Comparison of ENCODE assay signal across 13 cellular contexts in the genomic region with DNA sequence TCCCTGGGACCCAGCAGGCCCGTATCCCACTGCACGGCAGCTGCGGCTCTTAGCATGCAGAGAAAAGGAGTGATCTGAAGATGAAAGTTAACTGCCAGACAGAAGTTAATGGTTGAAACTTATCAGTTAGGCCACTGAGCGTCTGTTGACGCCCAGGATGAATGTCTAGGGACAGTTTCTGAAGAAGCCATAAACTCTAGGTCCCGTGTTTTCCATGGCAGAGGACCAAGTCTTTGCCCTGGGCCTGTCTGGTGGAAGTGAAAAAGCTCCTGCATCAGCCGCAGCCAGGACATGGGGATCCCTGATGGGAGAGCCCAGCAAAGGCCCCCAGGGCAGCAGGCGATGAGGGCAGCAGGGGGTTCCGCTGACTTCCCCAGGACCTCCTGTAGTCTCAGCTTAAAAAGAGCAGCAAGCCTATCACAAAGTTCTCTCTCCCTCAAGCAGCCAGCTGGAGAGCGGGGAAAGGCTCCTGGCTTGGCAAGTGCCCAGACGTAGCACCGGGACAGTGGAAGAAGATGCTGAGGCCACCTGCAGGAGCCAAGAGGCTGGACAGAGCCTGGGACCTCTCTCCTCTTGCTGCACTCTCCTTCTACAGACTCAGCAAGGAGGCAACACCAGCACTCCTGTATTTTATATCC.
DNase-seq lines count a peak whose midpoint lies in the region; ATAC-seq and TF ChIP-seq lines count a peak whose summit lies in the region.
"Had no signal": no experiment of that assay in that cellular context is flagged by ENCODE, and none has a peak within 500 bp of the region (broad histone marks: within the 10 kb centered on the region; RNA-seq: fewer than 3 reads in every experiment).

No MANE protein-coding gene starts in this region.

- no peak for ATAC-seq in activated CD8-positive, alpha-beta T cell treated with anti-CD3 and anti-CD28 coated beads for 36 hours

- intact Hi-C loops in activated CD8-positive, alpha-beta T cell treated with anti-CD3 and anti-CD28 coated beads for 36 hours (cut with micrococcal nuclease), result no loop called here
- intact Hi-C loops in MCF 10A (cut with micrococcal nuclease), result no loop called here

- DNase-seq in Caki2 (ENCODE audit: low read depth) (peak; percentile 32), RPMI7951 (ENCODE audit: low read depth) (peak; percentile 68), fibroblast of villous mesenchyme (ENCODE audit: low read depth) (peak; percentile 58), DMS153 (lab: John Stamatoyannopoulos, UW) (no peak), MCF 10A (ENCODE audit: unreplicated experiment) (no peak)
- no peak for DNase-seq in activated CD8-positive, alpha-beta T cell treated with anti-CD3 and anti-CD28 coated beads for 36 hours
- no peak for DNase-seq in stimulated activated CD4-positive, alpha-beta T cell treated with anti-CD3 and anti-CD28 coated beads, Interleukin-12 subunit alpha, Interleukin-12 subunit beta, amount 100 ng/mL, for 4 hours
- DNase-seq: activated CD4-positive, alpha-beta T cell treated with anti-CD3 and anti-CD28 coated beads for 1 hour; BE2C; stimulated activated CD4-positive, alpha-beta T cell treated with anti-CD3 and anti-CD28 coated beads, Interleukin-2, amount 100 ng/mL, for 24 hours; T-helper 1 cell had no signal

- H3K4me3 Mint-ChIP-seq in activated CD8-positive, alpha-beta T cell treated with anti-CD3 and anti-CD28 coated beads for 36 hours, result no peak overlapping the region
- H3K4me3 Mint-ChIP-seq in MCF 10A (ENCODE audit: unreplicated experiment), result no peak overlapping the region

- POLR2A ChIA-PET in activated CD8-positive, alpha-beta T cell treated with anti-CD3 and anti-CD28 coated beads for 36 hours (lab: Charles Lee), result no interaction called here
- POLR2A ChIA-PET in MCF 10A (lab: Yijun Ruan, JAX), result interaction anchor here (1.1 kb wide), 1 partner anchor 16 kb away, joined by 4 read pairs; no protein-coding TSS in a partner anchor

- no peaks in the 10 kb centered on the region for H3K9me3 Mint-ChIP-seq in activated CD8-positive, alpha-beta T cell treated with anti-CD3 and anti-CD28 coated beads for 36 hours
- H3K9me3 Mint-ChIP-seq in MCF 10A (ENCODE audit: unreplicated experiment), result no peaks in the 10 kb centered on the region

- H3K4me3 ChIP-seq in fibroblast of villous mesenchyme (ENCODE audit: low read depth, low read length), result peak overlapping the region; percentile 4
- no peak overlapping the region for H3K4me3 ChIP-seq in skin epidermis

- CTCF ChIA-PET in activated CD8-positive, alpha-beta T cell treated with anti-CD3 and anti-CD28 coated beads for 36 hours (lab: Charles Lee), result no interaction called here
- CTCF ChIA-PET in MCF 10A (lab: Yijun Ruan, JAX), result interaction anchor here (1.0 kb wide), 1 partner anchor 15 kb away, joined by 3 read pairs; no protein-coding TSS in a partner anchor

- in situ Hi-C loops in Caki2 (cut with HindIII; ENCODE audit: low pct_unique_long_range_greater_than_20kb, low sequenced_read_pairs), result no loop called here

- H3K4me1 Mint-ChIP-seq in activated CD8-positive, alpha-beta T cell treated with anti-CD3 and anti-CD28 coated beads for 36 hours (ENCODE audit: low read depth), result no peaks in the 10 kb centered on the region
- peaks cover 13% of the 10 kb centered on the region for H3K4me1 Mint-ChIP-seq in MCF 10A (ENCODE audit: insufficient read depth, unreplicated experiment)

- peak overlapping the region in 11 of 21 experiments; percentile 1 to 54 (median 41) for H3K27ac ChIP-seq in skin epidermis

- H3K36me3 Mint-ChIP-seq in activated CD8-positive, alpha-beta T cell treated with anti-CD3 and anti-CD28 coated beads for 36 hours (ENCODE audit: low read depth), result no peaks in the 10 kb centered on the region
- H3K36me3 Mint-ChIP-seq in MCF 10A (ENCODE audit: insufficient read depth, unreplicated experiment), result peaks cover 15% of the 10 kb centered on the region

- TF ChIP-seq CTCF in fibroblast of villous mesenchyme (IDR thresholded peaks at IDR 0.05; ENCODE audit: insufficient read depth, low read depth, low read length) (peak; percentile 11), MCF 10A (IDR thresholded peaks at IDR 0.05; ENCODE audit: unreplicated experiment) (no peak)
- TF ChIP-seq CTCF in activated CD8-positive, alpha-beta T cell treated with anti-CD3 and anti-CD28 coated beads for 36 hours (IDR thresholded peaks at IDR 0.05), result no peak

- H3K27ac Mint-ChIP-seq in activated CD8-positive, alpha-beta T cell treated with anti-CD3 and anti-CD28 coated beads for 36 hours, result no peak overlapping the region
- no peak overlapping the region for H3K27ac Mint-ChIP-seq in MCF 10A (ENCODE audit: low read depth, unreplicated experiment)

- BruUV-seq in MCF 10A (replicated peaks; lab: Mats Ljungman, UMichigan), result no TSS peak

- no peaks in the 10 kb centered on the region for H3K27me3 Mint-ChIP-seq in activated CD8-positive, alpha-beta T cell treated with anti-CD3 and anti-CD28 coated beads for 36 hours
- H3K27me3 Mint-ChIP-seq in MCF 10A (ENCODE audit: insufficient read depth, unreplicated experiment), result no peaks in the 10 kb centered on the region
- H3K27me3 Mint-ChIP-seq: progenitor cell of endocrine pancreas had no signal

Comparison
In these comparisons a context has a peak if more than half of its experiments do, and no peak if none do; other contexts are left out.
1. DNase-seq: peak in Caki2 (single experiment), RPMI7951 (single experiment) and fibroblast of villous mesenchyme (single experiment); none in activated CD8-positive, alpha-beta T cell treated with anti-CD3 and anti-CD28 coated beads for 36 hours (single experiment), stimulated activated CD4-positive, alpha-beta T cell treated with anti-CD3 and anti-CD28 coated beads, Interleukin-12 subunit alpha, Interleukin-12 subunit beta, amount 100 ng/mL, for 4 hours (single experiment), DMS153 (single experiment) and MCF 10A (single experiment).